Comparison of ENCODE assay signal across 20 cellular contexts in genomic region chr15:99118801-99119546, GRCh38. TPM values are rescaled to one million over a fixed set of nuclear protein-coding genes. Genes with fewer than 3 reads are reported as not detected.
DNase-seq lines count a peak whose midpoint lies in the region; ATAC-seq and TF ChIP-seq lines count a peak whose summit lies in the region.
"Had no signal": no experiment of that assay in that cellular context is flagged by ENCODE, and none has a peak within 500 bp of the region (broad histone marks: within the 10 kb centered on the region; RNA-seq: fewer than 3 reads in every experiment).

No MANE protein-coding gene starts in this region.

- H3K27me3 Mint-ChIP-seq in activated CD4-positive, alpha-beta T cell treated with anti-CD3 and anti-CD28 coated beads, Interleukin-2, amount 10 ng/mL, durations not matched to agents 7 days and 5 days: no peaks in the 10 kb centered on the region

- WGBS in heart left ventricle, 4 donors: 75 to 80% (median 78%) methylated on average over 19 to 22 of the region's 22 CpGs

- ATAC-seq in heart left ventricle: peak in 2 of 4 donors; percentile 15 to 61
- ATAC-seq in left ventricle myocardium superior: peak; percentile 31
- no peak for ATAC-seq in GM21526 (IDR thresholded peaks at IDR 0.05; ENCODE audit: low FRiP score, unreplicated experiment)

- intact Hi-C loops in heart left ventricle (cut with DNase I): no loop called here
- intact Hi-C loops in left ventricle myocardium superior (cut with micrococcal nuclease): no loop called here
- intact Hi-C loops in A673 (cut with micrococcal nuclease; ENCODE audit: unreplicated experiment): no loop called here

- H3K36me3 ChIP-seq in heart left ventricle (peaks cover 0 to 57% (median 16%) of the 10 kb centered on the region in 9 donors), right atrium auricular region (peaks cover 62% of the 10 kb centered on the region), rectal smooth muscle tissue (ENCODE audit: control insufficient read depth, insufficient read depth, low read length) (peaks cover 2% of the 10 kb centered on the region), A673 (ENCODE audit: insufficient read depth, low read length, poor library complexity, severe bottlenecking) (no peaks in the 10 kb centered on the region)

- CTCF ChIA-PET in activated CD4-positive, alpha-beta T cell treated with anti-CD3 and anti-CD28 coated beads, Interleukin-2, amount 10 ng/mL, durations not matched to agents 7 days and 5 days (lab: Charles Lee): no interaction called here
- CTCF ChIA-PET in A673 (lab: Charles Lee): no interaction called here

- BruUV-seq in A673 (replicated peaks; lab: Mats Ljungman, UMichigan): no TSS peak

- no peak for TF ChIP-seq CTCF in heart left ventricle (IDR thresholded peaks at IDR 0.05)
- no peak for TF ChIP-seq CTCF in right atrium auricular region (IDR thresholded peaks at IDR 0.05)
- no peak for TF ChIP-seq CTCF in A673 (conservative IDR thresholded peaks at IDR 0.05; ENCODE audit: low read depth, low read length)

- H3K9me3 Mint-ChIP-seq in activated CD4-positive, alpha-beta T cell treated with anti-CD3 and anti-CD28 coated beads, Interleukin-2, amount 10 ng/mL, durations not matched to agents 7 days and 5 days: no peaks in the 10 kb centered on the region
- H3K9me3 Mint-ChIP-seq: CD4-positive, CD25-positive, alpha-beta regulatory T cell had no signal

- no peak for TF ChIP-seq POLR2A in heart left ventricle (IDR thresholded peaks at IDR 0.05)

- DNase-seq in heart left ventricle (peak in 3 of 5 donors; percentile 42 to 68 (median 63)), right atrium auricular region (ENCODE audit: low spot score) (no peak), left ventricle myocardium superior (peak; percentile 67), A673 (ENCODE audit: low spot score) (no peak), NCI-H2227 treated with DMSO at 0.1 percent for 48 hours (lab: John Stamatoyannopoulos, UW) (no peak)
- DNase-seq in activated CD4-positive, alpha-beta T cell treated with anti-CD3 and anti-CD28 coated beads, Interleukin-2, amount 10 ng/mL, durations not matched to agents 7 days and 5 days: no peak
- DNase-seq: AML-193; CD4-positive, CD25-positive, alpha-beta regulatory T cell; DMS53; H7; MG63; NCI-H1105 treated with DMSO at 0.1 percent for 48 hours; NCI-H187; NCI-H526; NK-92 treated with Interleukin-12 subunit alpha and Interleukin-12 subunit beta, amount 100 ng/mL, for 24 hours; OCI-M1 had no signal

- H3K4me3 ChIP-seq in heart left ventricle: no peak overlapping the region
- H3K4me3 ChIP-seq in right atrium auricular region: no peak overlapping the region
- H3K4me3 ChIP-seq in rectal smooth muscle tissue (ENCODE audit: low read length): no peak overlapping the region
- H3K4me3 ChIP-seq in A673 (ENCODE audit: low read depth, low read length, poor library complexity, severe bottlenecking): no peak overlapping the region
- H3K4me3 ChIP-seq: MG63 had no signal

- no peak overlapping the region for H3K4me3 Mint-ChIP-seq in activated CD4-positive, alpha-beta T cell treated with anti-CD3 and anti-CD28 coated beads, Interleukin-2, amount 10 ng/mL, durations not matched to agents 7 days and 5 days

- no peaks in the 10 kb centered on the region for H3K36me3 Mint-ChIP-seq in activated CD4-positive, alpha-beta T cell treated with anti-CD3 and anti-CD28 coated beads, Interleukin-2, amount 10 ng/mL, durations not matched to agents 7 days and 5 days (ENCODE audit: low read depth)
- H3K36me3 Mint-ChIP-seq: CD4-positive, CD25-positive, alpha-beta regulatory T cell had no signal

- no peaks in the 10 kb centered on the region for H3K9me3 ChIP-seq in heart left ventricle
- H3K9me3 ChIP-seq in right atrium auricular region: no peaks in the 10 kb centered on the region
- H3K9me3 ChIP-seq in A673 (ENCODE audit: low read depth, low read length, poor library complexity, severe bottlenecking): no peaks in the 10 kb centered on the region
- H3K9me3 ChIP-seq: MG63 had no signal

- no peaks in the 10 kb centered on the region for H3K4me1 Mint-ChIP-seq in activated CD4-positive, alpha-beta T cell treated with anti-CD3 and anti-CD28 coated beads, Interleukin-2, amount 10 ng/mL, durations not matched to agents 7 days and 5 days
- H3K4me1 Mint-ChIP-seq: CD4-positive, CD25-positive, alpha-beta regulatory T cell had no signal

- H3K9ac ChIP-seq in rectal smooth muscle tissue (ENCODE audit: low read length): no peak overlapping the region
- H3K9ac ChIP-seq: KMS-11 had no signal

- H3K27me3 ChIP-seq in heart left ventricle: no peaks in the 10 kb centered on the region
- no peaks in the 10 kb centered on the region for H3K27me3 ChIP-seq in right atrium auricular region
- no peaks in the 10 kb centered on the region for H3K27me3 ChIP-seq in rectal smooth muscle tissue (ENCODE audit: control insufficient read depth, insufficient read depth, low read length)
- no peaks in the 10 kb centered on the region for H3K27me3 ChIP-seq in A673 (replicated peaks; ENCODE audit: insufficient read depth, low read depth, low read length, poor library complexity)
- H3K27me3 ChIP-seq: MG63 had no signal

- POLR2A ChIA-PET in activated CD4-positive, alpha-beta T cell treated with anti-CD3 and anti-CD28 coated beads, Interleukin-2, amount 10 ng/mL, durations not matched to agents 7 days and 5 days (lab: Charles Lee): no interaction called here
- POLR2A ChIA-PET in A673 (lab: Charles Lee; ENCODE audit: low non-redundant PET): no interaction called here

- H3K27ac Mint-ChIP-seq in activated CD4-positive, alpha-beta T cell treated with anti-CD3 and anti-CD28 coated beads, Interleukin-2, amount 10 ng/mL, durations not matched to agents 7 days and 5 days: no peak overlapping the region
- H3K27ac Mint-ChIP-seq: CD4-positive, CD25-positive, alpha-beta regulatory T cell had no signal

- H3K27ac ChIP-seq in heart left ventricle: peak overlapping the region in 4 of 12 donors; percentile 34 to 98 (median 54)
- peak overlapping the region in 1 of 2 donors; percentile 23 for H3K27ac ChIP-seq in right atrium auricular region
- peak overlapping the region; percentile 96 for H3K27ac ChIP-seq in rectal smooth muscle tissue (ENCODE audit: low read depth, low read length)
- no peak overlapping the region for H3K27ac ChIP-seq in A673 (ENCODE audit: low read depth, low read length, poor library complexity, severe bottlenecking)
- H3K27ac ChIP-seq: KMS-11, RWPE1 had no signal

- peaks cover 0 to 81% (median 26%) of the 10 kb centered on the region in 12 donors for H3K4me1 ChIP-seq in heart left ventricle
- peaks cover 0 to 62% of the 10 kb centered on the region in 2 donors for H3K4me1 ChIP-seq in right atrium auricular region
- H3K4me1 ChIP-seq in rectal smooth muscle tissue (ENCODE audit: control insufficient read depth, insufficient read depth, low read length): peaks cover 77% of the 10 kb centered on the region
- peaks cover 12% of the 10 kb centered on the region for H3K4me1 ChIP-seq in A673 (ENCODE audit: insufficient read depth, low read length, poor library complexity, severe bottlenecking)

RNA-seq across cellular contexts. Expression of gene SYNM, which starts 14.1 kb away (rescaled TPM):
- total RNA-seq in heart left ventricle (100 to 1,000 TPM; 197 to 455 (median 311) TPM), right atrium auricular region (100 to 1,000 TPM; 211 to 258 TPM), left ventricle myocardium superior (329 TPM), A673 (2021) (2.6 and 2.7 TPM in 2 replicates)
- polyA plus RNA-seq in heart left ventricle: 100 to 1,000 TPM; 113 to 154 TPM
- under 1 TPM; 0.08 to 0.12 TPM for total RNA-seq in activated CD4-positive, alpha-beta T cell treated with anti-CD3 and anti-CD28 coated beads, Interleukin-2, amount 10 ng/mL, durations not matched to agents 7 days and 5 days

Comparison
In these comparisons a context has a peak if more than half of its experiments do, and no peak if none do; other contexts are left out.
1. DNase-seq: peak in heart left ventricle (3 of 5) and left ventricle myocardium superior (single experiment); none in right atrium auricular region (single experiment), activated CD4-positive, alpha-beta T cell treated with anti-CD3 and anti-CD28 coated beads, Interleukin-2, amount 10 ng/mL, durations not matched to agents 7 days and 5 days (single experiment), A673 (single experiment) and NCI-H2227 treated with DMSO at 0.1 percent for 48 hours (single experiment).
2. RNA of gene SYNM, which starts 14.1 kb away (total RNA-seq): 329 TPM in left ventricle myocardium superior (single experiment), 197 to 455 TPM in heart left ventricle and 211 to 258 TPM in right atrium auricular region; 2.6 to 2.7 TPM in A673 and 0.08 to 0.12 TPM in activated CD4-positive, alpha-beta T cell treated with anti-CD3 and anti-CD28 coated beads, Interleukin-2, amount 10 ng/mL, durations not matched to agents 7 days and 5 days; every median in the first group is over 10 times any median in the second.